ENCODE assay signal across 1 cellular context in the genomic region with DNA sequence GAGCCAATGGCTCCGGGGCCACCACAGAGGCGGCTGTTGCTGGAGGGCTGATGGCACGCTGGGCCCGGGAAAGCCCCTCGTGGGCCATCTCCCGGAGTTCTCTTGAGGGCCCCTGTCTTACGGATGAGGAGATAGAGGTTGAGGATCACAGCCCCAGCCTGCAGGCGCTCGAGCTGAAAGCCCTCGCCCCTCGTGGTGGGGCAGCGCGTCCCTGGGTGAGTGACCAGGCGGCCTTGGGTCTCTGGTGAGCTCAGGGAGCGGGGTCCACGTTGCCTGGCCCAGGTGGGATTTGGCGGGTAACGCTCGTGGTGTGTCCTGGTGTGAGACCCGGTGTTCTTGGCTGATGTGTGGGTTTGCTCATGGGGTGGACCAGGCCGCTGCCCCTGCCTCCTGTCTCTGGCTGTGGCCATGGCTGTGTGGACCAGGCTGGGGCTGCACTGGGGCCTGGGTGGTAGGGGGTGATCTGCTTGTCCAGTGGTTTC.
TF ChIP-seq lines count a peak whose summit lies in the region.

No MANE protein-coding gene starts in this region.

TF ChIP-seq in H1, 55 proteins besides CTCF, POLR2A, EP300 and RAD21:
- TF ChIP-seq FOSL1 (IDR thresholded peaks at IDR 0.05; ENCODE audit: insufficient read depth, low read depth, low read length) = no peak
- TF ChIP-seq NRF1 (IDR thresholded peaks at IDR 0.05; ENCODE audit: low read depth, low read length) = no peak
- no peak for TF ChIP-seq ASH2L (IDR thresholded peaks at IDR 0.05; ENCODE audit: low read length)
- TF ChIP-seq CBX5 (IDR thresholded peaks at IDR 0.05; ENCODE audit: low read depth, low read length) = no peak
- TF ChIP-seq KDM1A (IDR thresholded peaks at IDR 0.05; ENCODE audit: borderline replicate concordance, low read length) = no peak
- TF ChIP-seq TAF7 (optimal IDR thresholded peaks at IDR 0.05; ENCODE audit: borderline replicate concordance, low read depth, low read length) = no peak
- TF ChIP-seq ZNF274 (IDR thresholded peaks at IDR 0.05; ENCODE audit: borderline replicate concordance, extremely low read depth, low read length) = no peak
- TF ChIP-seq TEAD4 (IDR thresholded peaks at IDR 0.05; ENCODE audit: low read depth, low read length) = no peak
- no peak for TF ChIP-seq CTBP2 (IDR thresholded peaks at IDR 0.05; ENCODE audit: borderline replicate concordance, insufficient read depth, insufficient read length, low read length)
- TF ChIP-seq CHD1 (IDR thresholded peaks at IDR 0.05; ENCODE audit: low read depth, low read length) = no peak
- TF ChIP-seq PHF8 (conservative IDR thresholded peaks at IDR 0.05; ENCODE audit: low read depth, low read length) = no peak
- no peak for TF ChIP-seq CREB1 (IDR thresholded peaks at IDR 0.05)
- no peak for TF ChIP-seq SRF (IDR thresholded peaks at IDR 0.05; ENCODE audit: low read depth, low read length)
- TF ChIP-seq NANOG (IDR thresholded peaks at IDR 0.05; ENCODE audit: insufficient read depth, low read depth, low read length, poor library complexity, severe bottlenecking) = no peak
- TF ChIP-seq EZH2 (IDR thresholded peaks at IDR 0.05; ENCODE audit: low read depth, low read length, severe bottlenecking) = no peak
